Comparison of ENCODE assay signal across 22 cellular contexts in the genomic region with DNA sequence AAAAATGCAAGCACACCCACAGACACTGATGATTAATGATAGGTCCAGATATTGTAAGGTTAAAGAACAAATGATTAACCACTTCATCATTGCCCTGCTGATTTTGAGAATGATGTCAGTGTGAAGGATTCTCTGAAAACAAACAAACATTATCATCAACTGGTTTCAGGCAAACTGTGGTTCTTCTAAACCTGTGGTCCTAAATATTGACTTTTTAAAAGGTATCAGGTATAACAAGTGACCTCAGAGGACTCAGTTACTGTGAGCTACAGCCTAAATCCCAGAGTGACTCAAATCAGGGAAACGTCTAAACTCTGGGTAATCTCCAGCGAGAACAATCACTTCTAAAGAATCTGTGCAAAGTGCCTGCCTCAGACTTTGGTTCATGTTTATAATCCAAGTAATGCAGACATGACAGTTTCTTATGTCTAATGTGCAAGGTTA.
DNase-seq lines count a peak whose midpoint lies in the region; ATAC-seq, FAIRE-seq and TF ChIP-seq lines count a peak whose summit lies in the region.
"Had no signal": no experiment of that assay in that cellular context is flagged by ENCODE, and none has a peak within 500 bp of the region (broad histone marks: within the 10 kb centered on the region; RNA-seq: fewer than 3 reads in every experiment).

No MANE protein-coding gene starts in this region.

- H3K27me3 Mint-ChIP-seq in Caco-2 (ENCODE audit: insufficient read depth, unreplicated experiment) = no peaks in the 10 kb centered on the region
- H3K27me3 Mint-ChIP-seq in MCF 10A (ENCODE audit: insufficient read depth, unreplicated experiment) = no peaks in the 10 kb centered on the region
- H3K27me3 Mint-ChIP-seq in activated naive CD4-positive, alpha-beta T cell treated with anti-CD3 and anti-CD28 coated beads for 36 hours (ENCODE audit: low read depth) = no peaks in the 10 kb centered on the region
- H3K27me3 Mint-ChIP-seq: activated CD4-positive, alpha-beta memory T cell treated with anti-CD3 and anti-CD28 coated beads, Interleukin-2, amount 10 ng/mL, durations not matched to agents 7 days and 5 days; activated naive CD8-positive, alpha-beta T cell; effector memory CD8-positive, alpha-beta T cell; T-helper 17 cell had no signal

- WGBS in pancreas, 2 donors = 3 to 9% methylated on average over 2 of the region's 2 CpGs

- H3K9me3 Mint-ChIP-seq in Caco-2 (ENCODE audit: unreplicated experiment) = peaks cover 9% of the 10 kb centered on the region
- H3K9me3 Mint-ChIP-seq in MCF 10A (ENCODE audit: unreplicated experiment) = peaks cover 8% of the 10 kb centered on the region
- peaks cover 4% of the 10 kb centered on the region for H3K9me3 Mint-ChIP-seq in activated naive CD4-positive, alpha-beta T cell treated with anti-CD3 and anti-CD28 coated beads for 36 hours
- H3K9me3 Mint-ChIP-seq: WTC11 had no signal

- POLR2A ChIA-PET in Caco-2 (lab: Charles Lee) (interaction anchor here (0.6 kb wide), 1 partner anchor 1513 kb away, joined by 3 read pairs; no protein-coding TSS in a partner anchor), MCF 10A (lab: Yijun Ruan, JAX) (no interaction called here)

- peak overlapping the region in 1 of 4 donors; percentile 14 for H3K27ac ChIP-seq in pancreas
- H3K27ac ChIP-seq: neutrophil, right atrium auricular region, SJCRH30, stomach had no signal

- H3K27ac Mint-ChIP-seq in Caco-2 (ENCODE audit: unreplicated experiment) = peak overlapping the region; percentile 68
- H3K27ac Mint-ChIP-seq in MCF 10A (ENCODE audit: low read depth, unreplicated experiment) = no peak overlapping the region
- no peak overlapping the region for H3K27ac Mint-ChIP-seq in activated naive CD4-positive, alpha-beta T cell treated with anti-CD3 and anti-CD28 coated beads for 36 hours
- H3K27ac Mint-ChIP-seq: activated CD4-positive, alpha-beta memory T cell treated with anti-CD3 and anti-CD28 coated beads, Interleukin-2, amount 10 ng/mL, durations not matched to agents 7 days and 5 days; activated naive CD8-positive, alpha-beta T cell; effector memory CD8-positive, alpha-beta T cell; H9; T-helper 17 cell; WTC11 had no signal

- H3K36me3 Mint-ChIP-seq in Caco-2 (ENCODE audit: insufficient read depth, unreplicated experiment) (no peaks in the 10 kb centered on the region), MCF 10A (ENCODE audit: insufficient read depth, unreplicated experiment) (peaks cover 4% of the 10 kb centered on the region)
- no peaks in the 10 kb centered on the region for H3K36me3 Mint-ChIP-seq in activated naive CD4-positive, alpha-beta T cell treated with anti-CD3 and anti-CD28 coated beads for 36 hours (ENCODE audit: low read depth)
- H3K36me3 Mint-ChIP-seq: activated naive CD8-positive, alpha-beta T cell; WTC11 had no signal

- H3K9me3 ChIP-seq in Caco-2 = peaks cover 10% of the 10 kb centered on the region
- H3K9me3 ChIP-seq in pancreas = no peaks in the 10 kb centered on the region
- H3K9me3 ChIP-seq: neutrophil, right atrium auricular region, SJCRH30, stomach had no signal

- H3K36me3 ChIP-seq in Caco-2 (ENCODE audit: control insufficient read depth, insufficient read depth, low read length) (no peaks in the 10 kb centered on the region), pancreas (no peaks in the 10 kb centered on the region)
- H3K36me3 ChIP-seq: neutrophil, right atrium auricular region, SJCRH30, stomach had no signal

- peaks cover 44% of the 10 kb centered on the region for H3K4me1 ChIP-seq in Caco-2
- H3K4me1 ChIP-seq in pancreas = no peaks in the 10 kb centered on the region
- H3K4me1 ChIP-seq: right atrium auricular region, SJCRH30 had no signal

- no peak overlapping the region for H3K4me3 ChIP-seq in Caco-2 (ENCODE audit: low read depth, low read length)
- no peak overlapping the region for H3K4me3 ChIP-seq in pancreas
- H3K4me3 ChIP-seq: right atrium auricular region, SJCRH30, stomach had no signal

- peaks cover 10% of the 10 kb centered on the region for H3K4me1 Mint-ChIP-seq in Caco-2 (ENCODE audit: low read depth, unreplicated experiment)
- H3K4me1 Mint-ChIP-seq in MCF 10A (ENCODE audit: insufficient read depth, unreplicated experiment) = peaks cover 12% of the 10 kb centered on the region
- H3K4me1 Mint-ChIP-seq in activated naive CD4-positive, alpha-beta T cell treated with anti-CD3 and anti-CD28 coated beads for 36 hours (ENCODE audit: low read depth) = no peaks in the 10 kb centered on the region
- H3K4me1 Mint-ChIP-seq: activated CD4-positive, alpha-beta memory T cell treated with anti-CD3 and anti-CD28 coated beads, Interleukin-2, amount 10 ng/mL, durations not matched to agents 7 days and 5 days; T-helper 17 cell had no signal

- H3K4me3 Mint-ChIP-seq in Caco-2 (ENCODE audit: unreplicated experiment) (no peak overlapping the region), MCF 10A (ENCODE audit: unreplicated experiment) (no peak overlapping the region)
- no peak overlapping the region for H3K4me3 Mint-ChIP-seq in activated naive CD4-positive, alpha-beta T cell treated with anti-CD3 and anti-CD28 coated beads for 36 hours
- H3K4me3 Mint-ChIP-seq: activated CD4-positive, alpha-beta memory T cell treated with anti-CD3 and anti-CD28 coated beads, Interleukin-2, amount 10 ng/mL, durations not matched to agents 7 days and 5 days; activated naive CD8-positive, alpha-beta T cell; effector memory CD8-positive, alpha-beta T cell; H9; T-helper 17 cell; WTC11 had no signal

- TF ChIP-seq CTCF in Caco-2 (IDR thresholded peaks at IDR 0.05; ENCODE audit: insufficient read depth in 1 of 2, low read depth in 1 of 2, low read length in 1 of 2, severe bottlenecking in 1 of 2, unreplicated experiment in 1 of 2) (no peak), pancreas (IDR thresholded peaks at IDR 0.05) (no peak), MCF 10A (IDR thresholded peaks at IDR 0.05; ENCODE audit: unreplicated experiment) (no peak)

- BruUV-seq in Caco-2 (replicated peaks; lab: Mats Ljungman, UMichigan) (no TSS peak), MCF 10A (replicated peaks; lab: Mats Ljungman, UMichigan) (no TSS peak)

- H3K27me3 ChIP-seq in Caco-2 (replicated peaks; ENCODE audit: control insufficient read depth, insufficient read depth, low read length) (no peaks in the 10 kb centered on the region), pancreas (no peaks in the 10 kb centered on the region)
- H3K27me3 ChIP-seq: neutrophil, right atrium auricular region, SJCRH30, stomach had no signal

- ATAC-seq in pancreas (peak in 3 of 4 donors; percentile 69 to 88 (median 81)), GM21381 (IDR thresholded peaks at IDR 0.05; ENCODE audit: unreplicated experiment) (no peak)
- ATAC-seq: effector memory CD8-positive, alpha-beta T cell; T-helper 17 cell; WTC11 had no signal

- FAIRE-seq in RCC 7860 (lab: Jason Lieb, UNC) (peak; percentile 100), pancreas (lab: Jason Lieb, UNC) (no peak)

- intact Hi-C loops in Caco-2 (cut with micrococcal nuclease; ENCODE audit: unreplicated experiment) = loop anchor here (1.0 to 5.0 kb wide), 3 partner anchors 86 to 174 kb away; no protein-coding TSS in a partner anchor
- intact Hi-C loops in pancreas (cut with DNase I) = no loop called here
- intact Hi-C loops in MCF 10A (cut with micrococcal nuclease) = no loop called here
- intact Hi-C loops in activated naive CD4-positive, alpha-beta T cell treated with anti-CD3 and anti-CD28 coated beads for 36 hours (cut with micrococcal nuclease) = no loop called here

- DNase-seq in Caco-2 (peak; percentile 49 to 53), RCC 7860 (ENCODE audit: low spot score) (peak; percentile 99), fibroblast of gingiva (ENCODE audit: low read depth) (peak; percentile 5), pancreas (no peak), MCF 10A (ENCODE audit: unreplicated experiment) (no peak), DMS153 treated with DMSO at 0.1 percent for 48 hours (lab: John Stamatoyannopoulos, UW; ENCODE audit: unreplicated experiment) (no peak)
- no peak for DNase-seq in activated naive CD4-positive, alpha-beta T cell treated with anti-CD3 and anti-CD28 coated beads for 36 hours
- DNase-seq: activated CD4-positive, alpha-beta memory T cell treated with anti-CD3 and anti-CD28 coated beads, Interleukin-2, amount 10 ng/mL, durations not matched to agents 7 days and 5 days; activated T-cell treated with anti-CD3 and anti-CD28 coated beads, Interleukin-2, amount 50 U/mL, for 1 hour; central memory CD4-positive, alpha-beta T cell; effector memory CD8-positive, alpha-beta T cell; H9; NCI-H748 treated with DMSO at 0.1 percent for 48 hours; OCI-M1; SJCRH30; stomach; T-helper 17 cell had no signal

- CTCF ChIA-PET in Caco-2 (lab: Charles Lee) (interaction anchor here (0.9 to 1.2 kb wide), 3 partner anchors 141 to 327 kb away, joined by 3 to 4 read pairs (median 3); no protein-coding TSS in a partner anchor), MCF 10A (lab: Yijun Ruan, JAX) (interaction anchor here (0.5 to 0.7 kb wide), 2 partner anchors 55 to 170 kb away, joined by 3 read pairs; no protein-coding TSS in a partner anchor)
- CTCF ChIA-PET in activated naive CD4-positive, alpha-beta T cell treated with anti-CD3 and anti-CD28 coated beads for 36 hours (lab: Charles Lee) = no interaction called here

Comparison
In these comparisons a context has a peak if more than half of its experiments do, and no peak if none do; other contexts are left out.
1. DNase-seq: peak in Caco-2 (2 of 2), RCC 7860 (single experiment) and fibroblast of gingiva (single experiment); none in pancreas (0 of 6), MCF 10A (single experiment), DMS153 treated with DMSO at 0.1 percent for 48 hours (single experiment) and activated naive CD4-positive, alpha-beta T cell treated with anti-CD3 and anti-CD28 coated beads for 36 hours (single experiment).